In genomic region chr14:35147186-35147585, GRCh38 we compare ENCODE assay signal across 1 cellular context.
TF ChIP-seq lines count a peak whose summit lies in the region.

No MANE protein-coding gene starts in this region.

TF ChIP-seq in HepG2, 621 proteins besides CTCF, POLR2A, EP300 and RAD21 (continued from another document):
- TF ChIP-seq, protein P1, sequence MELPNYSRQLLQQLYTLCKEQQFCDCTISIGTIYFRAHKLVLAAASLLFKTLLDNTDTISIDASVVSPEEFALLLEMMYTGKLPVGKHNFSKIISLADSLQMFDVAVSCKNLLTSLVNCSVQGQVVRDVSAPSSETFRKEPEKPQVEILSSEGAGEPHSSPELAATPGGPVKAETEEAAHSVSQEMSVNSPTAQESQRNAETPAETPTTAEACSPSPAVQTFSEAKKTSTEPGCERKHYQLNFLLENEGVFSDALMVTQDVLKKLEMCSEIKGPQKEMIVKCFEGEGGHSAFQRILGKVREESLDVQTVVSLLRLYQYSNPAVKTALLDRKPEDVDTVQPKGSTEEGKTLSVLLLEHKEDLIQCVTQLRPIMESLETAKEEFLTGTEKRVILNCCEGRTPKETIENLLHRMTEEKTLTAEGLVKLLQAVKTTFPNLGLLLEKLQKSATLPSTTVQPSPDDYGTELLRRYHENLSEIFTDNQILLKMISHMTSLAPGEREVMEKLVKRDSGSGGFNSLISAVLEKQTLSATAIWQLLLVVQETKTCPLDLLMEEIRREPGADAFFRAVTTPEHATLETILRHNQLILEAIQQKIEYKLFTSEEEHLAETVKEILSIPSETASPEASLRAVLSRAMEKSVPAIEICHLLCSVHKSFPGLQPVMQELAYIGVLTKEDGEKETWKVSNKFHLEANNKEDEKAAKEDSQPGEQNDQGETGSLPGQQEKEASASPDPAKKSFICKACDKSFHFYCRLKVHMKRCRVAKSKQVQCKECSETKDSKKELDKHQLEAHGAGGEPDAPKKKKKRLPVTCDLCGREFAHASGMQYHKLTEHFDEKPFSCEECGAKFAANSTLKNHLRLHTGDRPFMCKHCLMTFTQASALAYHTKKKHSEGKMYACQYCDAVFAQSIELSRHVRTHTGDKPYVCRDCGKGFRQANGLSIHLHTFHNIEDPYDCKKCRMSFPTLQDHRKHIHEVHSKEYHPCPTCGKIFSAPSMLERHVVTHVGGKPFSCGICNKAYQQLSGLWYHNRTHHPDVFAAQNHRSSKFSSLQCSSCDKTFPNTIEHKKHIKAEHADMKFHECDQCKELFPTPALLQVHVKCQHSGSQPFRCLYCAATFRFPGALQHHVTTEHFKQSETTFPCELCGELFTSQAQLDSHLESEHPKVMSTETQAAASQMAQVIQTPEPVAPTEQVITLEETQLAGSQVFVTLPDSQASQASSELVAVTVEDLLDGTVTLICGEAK (IDR thresholded peaks at IDR 0.05) = no peak
- TF ChIP-seq, protein P1 (CRISPR knock-in tag; IDR thresholded peaks at IDR 0.05) = no peak
- TF ChIP-seq SNAI1 (CRISPR knock-in tag; IDR thresholded peaks at IDR 0.05; ENCODE audit: borderline replicate concordance) = no peak
- 0 out of 2 replicates have a peak, but pooled peaks have one; percentile 37 for TF ChIP-seq ZMYM2 (CRISPR knock-in tag; IDR thresholded peaks at IDR 0.05)
- no peak for TF ChIP-seq ZSCAN12 (CRISPR knock-in tag; IDR thresholded peaks at IDR 0.05)
- TF ChIP-seq FOXP1 (IDR thresholded peaks at IDR 0.05) = no peak
- TF ChIP-seq FOXP1 (CRISPR knock-in tag; IDR thresholded peaks at IDR 0.05) = no peak
- no peak for TF ChIP-seq ZBTB4 (CRISPR knock-in tag; IDR thresholded peaks at IDR 0.05; ENCODE audit: borderline replicate concordance)
- TF ChIP-seq SNRNP70 (IDR thresholded peaks at IDR 0.05; ENCODE audit: low read depth, low read length) = no peak
- TF ChIP-seq KLF9 (CRISPR knock-in tag; IDR thresholded peaks at IDR 0.05; ENCODE audit: low read depth) = no peak
